Comparison of ENCODE assay signal across 1 cellular context in genomic region chr16:55506083-55506482, GRCh38.
TF ChIP-seq lines count a peak whose summit lies in the region.

No MANE protein-coding gene starts in this region.

TF ChIP-seq in HepG2, 621 proteins besides CTCF, POLR2A, EP300 and RAD21 (continued from another document and continues in another):
- TF ChIP-seq ZNF740 (CRISPR knock-in tag; IDR thresholded peaks at IDR 0.05) (no peak), FOXJ3 (CRISPR knock-in tag; IDR thresholded peaks at IDR 0.05; ENCODE audit: borderline replicate concordance) (no peak), POGZ (CRISPR knock-in tag; IDR thresholded peaks at IDR 0.05) (0 out of 2 replicates have a peak, but pooled peaks have one; percentile 22), NFKBIZ (CRISPR knock-in tag; IDR thresholded peaks at IDR 0.05) (no peak), ZBTB25 (CRISPR knock-in tag; IDR thresholded peaks at IDR 0.05) (no peak), ARID5B (CRISPR knock-in tag; IDR thresholded peaks at IDR 0.05) (peak; percentile 72; the same call in 1 of the 2 replicates), MLX (CRISPR knock-in tag; IDR thresholded peaks at IDR 0.05) (no peak), ZNF18 (CRISPR knock-in tag; IDR thresholded peaks at IDR 0.05; ENCODE audit: insufficient replicate concordance) (no peak), HMG20A (CRISPR knock-in tag; IDR thresholded peaks at IDR 0.05; ENCODE audit: borderline replicate concordance) (peak; percentile 78; the same call in 1 of the 2 replicates), ZNF780A (CRISPR knock-in tag; IDR thresholded peaks at IDR 0.05) (no peak), ZBTB34 (CRISPR knock-in tag; IDR thresholded peaks at IDR 0.05) (no peak), ZNF580 (CRISPR knock-in tag; IDR thresholded peaks at IDR 0.05; ENCODE audit: borderline replicate concordance, low read depth) (peak; percentile 30; the same call in 1 of the 2 replicates), XRCC5 (optimal IDR thresholded peaks at IDR 0.05; ENCODE audit: low read length) (peak; percentile 27), ZSCAN9 (CRISPR knock-in tag; IDR thresholded peaks at IDR 0.05; ENCODE audit: borderline replicate concordance) (no peak), ZNF501 (CRISPR knock-in tag; IDR thresholded peaks at IDR 0.05) (no peak), SCMH1 (CRISPR knock-in tag; IDR thresholded peaks at IDR 0.05; ENCODE audit: borderline replicate concordance) (no peak), ZMYM4 (CRISPR knock-in tag; IDR thresholded peaks at IDR 0.05) (no peak), PTBP1 (IDR thresholded peaks at IDR 0.05; ENCODE audit: low read depth, low read length, poor library complexity, severe bottlenecking) (no peak), KLF11 (CRISPR knock-in tag; IDR thresholded peaks at IDR 0.05) (no peak), ELF3 (CRISPR knock-in tag; IDR thresholded peaks at IDR 0.05) (peak; percentile 53; the same call in 1 of the 2 replicates), PAXIP1 (CRISPR knock-in tag; conservative IDR thresholded peaks at IDR 0.05) (0 out of 2 replicates have a peak, but pooled peaks have one; percentile 21), ZNF672 (CRISPR knock-in tag; IDR thresholded peaks at IDR 0.05) (no peak), SALL1 (CRISPR knock-in tag; IDR thresholded peaks at IDR 0.05) (peak; percentile 45; the same call in 1 of the 2 replicates), GLMP (CRISPR knock-in tag; IDR thresholded peaks at IDR 0.05; ENCODE audit: borderline replicate concordance) (no peak), SNAPC2 (CRISPR knock-in tag; IDR thresholded peaks at IDR 0.05) (no peak), SRSF4 (IDR thresholded peaks at IDR 0.05; ENCODE audit: low read depth, low read length, poor library complexity, severe bottlenecking) (no peak), NPAS2 (CRISPR knock-in tag; IDR thresholded peaks at IDR 0.05; ENCODE audit: borderline replicate concordance) (no peak), DMAP1 (CRISPR knock-in tag; IDR thresholded peaks at IDR 0.05) (no peak), ZBTB37 (CRISPR knock-in tag; IDR thresholded peaks at IDR 0.05) (no peak), DMTF1 (CRISPR knock-in tag; IDR thresholded peaks at IDR 0.05) (no peak), ZNF333 (CRISPR knock-in tag; IDR thresholded peaks at IDR 0.05; ENCODE audit: borderline replicate concordance) (no peak), ZNF432 (CRISPR knock-in tag; IDR thresholded peaks at IDR 0.05; ENCODE audit: borderline replicate concordance) (no peak), ATF7-NPFF (CRISPR knock-in tag; IDR thresholded peaks at IDR 0.05; ENCODE audit: low read depth) (no peak), SOX6 (IDR thresholded peaks at IDR 0.05) (no peak), SOX6 (CRISPR knock-in tag; IDR thresholded peaks at IDR 0.05) (no peak), TP53 (CRISPR knock-in tag; conservative IDR thresholded peaks at IDR 0.05) (no peak), HMG20B (CRISPR knock-in tag; conservative IDR thresholded peaks at IDR 0.05) (0 out of 2 replicates have a peak, but pooled peaks have one; percentile 33), DDIT3 (CRISPR knock-in tag; IDR thresholded peaks at IDR 0.05) (no peak), SRF (IDR thresholded peaks at IDR 0.05; ENCODE audit: low read depth, low read length) (no peak), SNAPC5 (CRISPR knock-in tag; IDR thresholded peaks at IDR 0.05; ENCODE audit: borderline replicate concordance) (no peak), KDM1A (CRISPR knock-in tag; IDR thresholded peaks at IDR 0.05) (peak; percentile 38; the same call in 1 of the 2 replicates), KLF13 (CRISPR knock-in tag; IDR thresholded peaks at IDR 0.05) (no peak), ZNF335 (CRISPR knock-in tag; IDR thresholded peaks at IDR 0.05) (no peak)
